22 cellular contexts compared by ENCODE assay signal in the genomic region with DNA sequence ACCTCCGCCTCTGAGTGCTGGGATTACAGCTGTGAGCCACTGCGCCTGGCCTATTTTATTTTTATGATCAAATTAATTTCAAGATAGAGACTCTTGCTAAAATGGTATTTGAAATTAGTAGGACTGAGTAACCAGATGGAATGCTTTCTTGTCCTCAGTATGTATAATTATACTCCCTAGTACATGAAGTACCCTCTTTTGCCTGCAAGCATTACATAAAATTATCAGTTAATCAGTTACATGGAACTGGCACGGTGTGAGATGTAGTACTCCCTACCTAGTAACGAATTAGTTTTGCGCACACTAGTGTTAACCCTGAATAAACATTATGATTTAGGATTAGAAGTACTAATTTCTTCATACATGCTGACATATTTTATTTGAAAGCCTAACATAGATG. TPM values are rescaled to one million over a fixed set of nuclear protein-coding genes. Genes with fewer than 3 reads are reported as not detected.
A peak's percentile ranks its signal among the peaks of the same experiment; 100 is the strongest.
DNase-seq lines count a peak whose midpoint lies in the region; ATAC-seq and TF ChIP-seq lines count a peak whose summit lies in the region.
"Had no signal": no experiment of that assay in that cellular context is flagged by ENCODE, and none has a peak within 500 bp of the region (broad histone marks: within the 10 kb centered on the region; RNA-seq: fewer than 3 reads in every experiment).

No MANE protein-coding gene starts in this region.

- no peak overlapping the region for H3K9ac ChIP-seq in colonic mucosa (ENCODE audit: low read depth in 2 of 2, low read length in 2 of 2)

- ATAC-seq in mucosa of descending colon: peak; percentile 95

- H3K27ac Mint-ChIP-seq in T-helper 2 cell treated with Interferon-gamma antibody and Interleukin-4, amounts not matched to agents 5 μg/mL and 100 μg/mL, for 36 hours: no peak overlapping the region
- no peak overlapping the region for H3K27ac Mint-ChIP-seq in activated CD4-positive, alpha-beta T cell treated with anti-CD3 and anti-CD28 coated beads, Interleukin-2, amount 10 ng/mL, durations not matched to agents 24 days and 14 days
- H3K27ac Mint-ChIP-seq: CD4-positive, alpha-beta T cell; IgD-negative memory B cell had no signal

- TF ChIP-seq CTCF in colonic mucosa (IDR thresholded peaks at IDR 0.05) (no peak), mucosa of descending colon (IDR thresholded peaks at IDR 0.05) (no peak), tibial nerve (IDR thresholded peaks at IDR 0.05) (no peak)

- H3K27ac ChIP-seq in colonic mucosa (peak overlapping the region; percentile 29), tibial nerve (no peak overlapping the region)

- H3K27me3 ChIP-seq in colonic mucosa (no peaks in the 10 kb centered on the region), tibial nerve (no peaks in the 10 kb centered on the region)
- H3K27me3 ChIP-seq: BE2C, MG63 had no signal

- peaks cover 31% of the 10 kb centered on the region for H3K36me3 Mint-ChIP-seq in T-helper 2 cell treated with Interferon-gamma antibody and Interleukin-4, amounts not matched to agents 5 μg/mL and 100 μg/mL, for 36 hours (ENCODE audit: low read depth)
- H3K36me3 Mint-ChIP-seq in activated CD4-positive, alpha-beta T cell treated with anti-CD3 and anti-CD28 coated beads, Interleukin-2, amount 10 ng/mL, durations not matched to agents 24 days and 14 days (ENCODE audit: low read depth): peaks cover 36% of the 10 kb centered on the region

- in situ Hi-C loops in Caki2 (cut with HindIII; ENCODE audit: low pct_unique_long_range_greater_than_20kb, low sequenced_read_pairs): no loop called here

- DNase-seq in Caki2 (ENCODE audit: low read depth) (peak; percentile 50), colonic mucosa (no peak), kidney tubule cell (ENCODE audit: low spot score) (peak; percentile 77), mucosa of descending colon (no peak), tibial nerve (ENCODE audit: low spot score in 2 of 2) (no peak), NCI-H345 (lab: John Stamatoyannopoulos, UW) (no peak)
- no peak for DNase-seq in T-helper 2 cell treated with Interferon-gamma antibody and Interleukin-4, amounts not matched to agents 5 μg/mL and 100 μg/mL, for 36 hours (ENCODE audit: low spot score)
- DNase-seq in activated CD4-positive, alpha-beta T cell treated with anti-CD3 and anti-CD28 coated beads, Interleukin-2, amount 10 ng/mL, durations not matched to agents 24 days and 14 days: no peak
- DNase-seq: BE2C; Caco-2; CD4-positive, alpha-beta T cell; DMS153; GDM1; Karpas-422; MG63; NCI-H1048; NCI-H1436 treated with DMSO at 0.1 percent for 48 hours; NCI-H2029 treated with DMSO at 0.1 percent for 48 hours; NCI-H2171 treated with DMSO at 0.1 percent for 48 hours; NCI-H748 treated with DMSO at 0.1 percent for 48 hours; SHP77 treated with DMSO at 0.1 percent for 48 hours had no signal

- H3K9me3 ChIP-seq in colonic mucosa: no peaks in the 10 kb centered on the region
- no peaks in the 10 kb centered on the region for H3K9me3 ChIP-seq in mucosa of descending colon
- H3K9me3 ChIP-seq in tibial nerve: no peaks in the 10 kb centered on the region
- H3K9me3 ChIP-seq: BE2C, Caco-2, MG63 had no signal

- H3K9me3 Mint-ChIP-seq in T-helper 2 cell treated with Interferon-gamma antibody and Interleukin-4, amounts not matched to agents 5 μg/mL and 100 μg/mL, for 36 hours: no peaks in the 10 kb centered on the region
- H3K9me3 Mint-ChIP-seq in activated CD4-positive, alpha-beta T cell treated with anti-CD3 and anti-CD28 coated beads, Interleukin-2, amount 10 ng/mL, durations not matched to agents 24 days and 14 days: no peaks in the 10 kb centered on the region
- H3K9me3 Mint-ChIP-seq: CD4-positive, alpha-beta T cell; IgD-negative memory B cell had no signal

- no peak for TF ChIP-seq POLR2A in tibial nerve (IDR thresholded peaks at IDR 0.05)

- no peak overlapping the region for H3K4me3 ChIP-seq in colonic mucosa
- no peak overlapping the region for H3K4me3 ChIP-seq in mucosa of descending colon
- H3K4me3 ChIP-seq in tibial nerve: no peak overlapping the region
- H3K4me3 ChIP-seq: MG63 had no signal

- no peaks in the 10 kb centered on the region for H3K36me3 ChIP-seq in colonic mucosa
- H3K36me3 ChIP-seq in mucosa of descending colon (ENCODE audit: low read depth): no peaks in the 10 kb centered on the region
- H3K36me3 ChIP-seq in tibial nerve: no peaks in the 10 kb centered on the region
- H3K36me3 ChIP-seq: BE2C had no signal

- peaks cover 16% of the 10 kb centered on the region for H3K4me1 Mint-ChIP-seq in T-helper 2 cell treated with Interferon-gamma antibody and Interleukin-4, amounts not matched to agents 5 μg/mL and 100 μg/mL, for 36 hours (ENCODE audit: low read depth)
- peaks cover 22% of the 10 kb centered on the region for H3K4me1 Mint-ChIP-seq in activated CD4-positive, alpha-beta T cell treated with anti-CD3 and anti-CD28 coated beads, Interleukin-2, amount 10 ng/mL, durations not matched to agents 24 days and 14 days

- no peaks in the 10 kb centered on the region for H3K27me3 Mint-ChIP-seq in T-helper 2 cell treated with Interferon-gamma antibody and Interleukin-4, amounts not matched to agents 5 μg/mL and 100 μg/mL, for 36 hours (ENCODE audit: low read depth)
- no peaks in the 10 kb centered on the region for H3K27me3 Mint-ChIP-seq in activated CD4-positive, alpha-beta T cell treated with anti-CD3 and anti-CD28 coated beads, Interleukin-2, amount 10 ng/mL, durations not matched to agents 24 days and 14 days
- H3K27me3 Mint-ChIP-seq: CD4-positive, alpha-beta T cell; IgD-negative memory B cell had no signal

- no peak overlapping the region for H3K4me3 Mint-ChIP-seq in T-helper 2 cell treated with Interferon-gamma antibody and Interleukin-4, amounts not matched to agents 5 μg/mL and 100 μg/mL, for 36 hours
- no peak overlapping the region for H3K4me3 Mint-ChIP-seq in activated CD4-positive, alpha-beta T cell treated with anti-CD3 and anti-CD28 coated beads, Interleukin-2, amount 10 ng/mL, durations not matched to agents 24 days and 14 days
- H3K4me3 Mint-ChIP-seq: CD4-positive, alpha-beta T cell; IgD-negative memory B cell had no signal

- intact Hi-C loops in colonic mucosa (cut with DNase I): no loop called here
- intact Hi-C loops in mucosa of descending colon (cut with DNase I, micrococcal nuclease): no loop called here
- intact Hi-C loops in activated CD4-positive, alpha-beta T cell treated with anti-CD3 and anti-CD28 coated beads, Interleukin-2, amount 10 ng/mL, durations not matched to agents 24 days and 14 days (cut with micrococcal nuclease): loop anchor here (10.0 kb wide), 1 partner anchor 140 kb away; no protein-coding TSS in a partner anchor

- WGBS in tibial nerve, 2 donors: 91 to 95% methylated on average over 5 of the region's 5 CpGs

- no peak for TF ChIP-seq EP300 in tibial nerve (IDR thresholded peaks at IDR 0.05)

- H3K4me1 ChIP-seq in colonic mucosa: no peaks in the 10 kb centered on the region
- H3K4me1 ChIP-seq in mucosa of descending colon (ENCODE audit: low read depth): peaks cover 5% of the 10 kb centered on the region
- no peaks in the 10 kb centered on the region for H3K4me1 ChIP-seq in tibial nerve
- H3K4me1 ChIP-seq: BE2C, Caco-2 had no signal

RNA-seq across cellular contexts. Expression of a gene that starts 41.6 kb away (rescaled TPM):
- total RNA-seq in Caki2 (2014; rRNA removed; shearing (Covaris generic); ENCODE audit: low replicate concordance): 17.0 and 19.4 TPM in 2 replicates
- 10 to 100 TPM; 24.4 to 29.5 TPM for total RNA-seq in colonic mucosa
- 10 to 100 TPM; 18.5 to 21.4 (median 20.1) TPM for total RNA-seq in mucosa of descending colon
- 10 to 100 TPM in 3 of 4 donors, 1 to 10 TPM in 1; 8.3 to 43.8 (median 13.5) TPM for total RNA-seq in tibial nerve
- total RNA-seq in activated CD4-positive, alpha-beta T cell treated with anti-CD3 and anti-CD28 coated beads, Interleukin-2, amount 10 ng/mL, durations not matched to agents 24 days and 14 days: 97.8 TPM in 2 replicates

Comparison
In these comparisons a context has a peak if more than half of its experiments do, and no peak if none do; other contexts are left out.
1. DNase-seq: peak in Caki2 (single experiment) and kidney tubule cell (single experiment); none in colonic mucosa (single experiment), mucosa of descending colon (0 of 3), tibial nerve (0 of 2), T-helper 2 cell treated with Interferon-gamma antibody and Interleukin-4, amounts not matched to agents 5 μg/mL and 100 μg/mL, for 36 hours (single experiment), activated CD4-positive, alpha-beta T cell treated with anti-CD3 and anti-CD28 coated beads, Interleukin-2, amount 10 ng/mL, durations not matched to agents 24 days and 14 days (single experiment) and NCI-H345 (single experiment).